Comparison of ENCODE assay signal across 26 cellular contexts in the genomic region with DNA sequence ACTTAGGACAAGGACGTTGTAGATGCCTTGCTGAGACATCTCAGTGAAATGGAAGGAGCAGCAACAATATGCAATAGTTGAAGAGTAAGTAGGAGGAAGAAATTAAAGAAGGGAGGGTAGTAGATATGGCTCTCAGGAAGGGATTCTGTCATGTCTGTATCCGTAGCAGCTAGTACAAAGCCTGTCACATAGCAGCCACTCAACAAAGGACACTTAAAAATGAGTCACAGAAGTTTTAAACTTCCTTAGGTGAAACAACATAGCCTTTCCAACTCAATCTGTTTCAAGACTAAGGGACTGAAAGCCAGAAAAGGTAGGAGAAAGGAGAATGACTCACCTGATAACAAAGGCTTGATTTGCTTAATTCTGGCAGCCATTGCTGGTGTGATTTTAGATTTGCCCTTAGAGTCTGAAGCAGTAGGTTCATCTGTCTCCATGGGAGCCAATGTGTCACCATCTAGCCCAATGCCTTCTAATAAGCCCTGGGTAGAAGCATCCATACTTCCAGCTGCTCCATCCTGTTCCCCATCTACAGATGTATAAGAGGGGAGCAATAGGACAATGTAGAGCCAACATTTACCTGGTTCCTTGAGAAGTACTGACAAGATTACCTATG.
A peak's percentile ranks its signal among the peaks of the same experiment; 100 is the strongest.
DNase-seq lines count a peak whose midpoint lies in the region; ATAC-seq, FAIRE-seq and TF ChIP-seq lines count a peak whose summit lies in the region.
"Had no signal": no experiment of that assay in that cellular context is flagged by ENCODE, and none has a peak within 500 bp of the region (broad histone marks: within the 10 kb centered on the region; RNA-seq: fewer than 3 reads in every experiment).

No MANE protein-coding gene starts in this region.

- TF ChIP-seq CTCF in glutamatergic neuron (IDR thresholded peaks at IDR 0.05; ENCODE audit: partially characterized antibody, unreplicated experiment): no peak

- H3K27me3 Mint-ChIP-seq in activated T-cell treated with anti-CD3 and anti-CD28 coated beads, Interleukin-2, amount 50 U/mL, for 24 hours: peaks cover 28% of the 10 kb centered on the region
- H3K27me3 Mint-ChIP-seq in activated naive CD8-positive, alpha-beta T cell: no peaks in the 10 kb centered on the region
- peaks cover 2% of the 10 kb centered on the region for H3K27me3 Mint-ChIP-seq in glutamatergic neuron (ENCODE audit: unreplicated experiment)
- H3K27me3 Mint-ChIP-seq: IgD-negative memory B cell, T-cell had no signal

- H3K36me3 Mint-ChIP-seq in activated T-cell treated with anti-CD3 and anti-CD28 coated beads, Interleukin-2, amount 50 U/mL, for 24 hours (ENCODE audit: low read depth): peaks cover 87% of the 10 kb centered on the region
- H3K36me3 Mint-ChIP-seq in activated naive CD8-positive, alpha-beta T cell: no peaks in the 10 kb centered on the region
- no peaks in the 10 kb centered on the region for H3K36me3 Mint-ChIP-seq in glutamatergic neuron (ENCODE audit: unreplicated experiment)
- H3K36me3 Mint-ChIP-seq: IgD-negative memory B cell had no signal

- FAIRE-seq in GM19239 (lab: Jason Lieb, UNC): peak; percentile 60
- FAIRE-seq: G401.6 had no signal

- peak overlapping the region; percentile 19 for H3K27ac Mint-ChIP-seq in activated T-cell treated with anti-CD3 and anti-CD28 coated beads, Interleukin-2, amount 50 U/mL, for 24 hours
- H3K27ac Mint-ChIP-seq in activated naive CD8-positive, alpha-beta T cell: peak overlapping the region; percentile 76
- peak overlapping the region; percentile 5 for H3K27ac Mint-ChIP-seq in glutamatergic neuron (ENCODE audit: unreplicated experiment)
- H3K27ac Mint-ChIP-seq: endodermal cell, IgD-negative memory B cell had no signal

- ATAC-seq in HG03039 (IDR thresholded peaks at IDR 0.05; ENCODE audit: unreplicated experiment): no peak
- ATAC-seq: gastrocnemius medialis, T-cell, upper lobe of right lung had no signal

- no peaks in the 10 kb centered on the region for H3K9me3 Mint-ChIP-seq in activated T-cell treated with anti-CD3 and anti-CD28 coated beads, Interleukin-2, amount 50 U/mL, for 24 hours
- no peaks in the 10 kb centered on the region for H3K9me3 Mint-ChIP-seq in activated naive CD8-positive, alpha-beta T cell (ENCODE audit: low read depth)
- no peaks in the 10 kb centered on the region for H3K9me3 Mint-ChIP-seq in glutamatergic neuron (ENCODE audit: unreplicated experiment)
- H3K9me3 Mint-ChIP-seq: IgD-negative memory B cell, neural crest cell, T-cell had no signal

- H3K4me1 Mint-ChIP-seq in activated T-cell treated with anti-CD3 and anti-CD28 coated beads, Interleukin-2, amount 50 U/mL, for 24 hours (ENCODE audit: low read depth): peaks cover 10% of the 10 kb centered on the region
- H3K4me1 Mint-ChIP-seq in activated naive CD8-positive, alpha-beta T cell (ENCODE audit: low read depth): peaks cover 6% of the 10 kb centered on the region
- H3K4me1 Mint-ChIP-seq in glutamatergic neuron (ENCODE audit: low read depth, unreplicated experiment): no peaks in the 10 kb centered on the region
- H3K4me1 Mint-ChIP-seq: endodermal cell, neural crest cell had no signal

- no peak for DNase-seq in activated T-cell treated with anti-CD3 and anti-CD28 coated beads, Interleukin-2, amount 50 U/mL, for 24 hours
- DNase-seq in activated T-cell treated with anti-CD3 and anti-CD28 coated beads for 4 hours: no peak
- DNase-seq in GM19239 (ENCODE audit: insufficient read length, low spot score): no peak
- DNase-seq in glutamatergic neuron: no peak
- DNase-seq in stimulated activated CD4-positive, alpha-beta T cell treated with anti-CD3 and anti-CD28 coated beads, Interleukin-15, amount 100 ng/mL, for 24 hours: no peak
- DNase-seq in HuH-7.5 (ENCODE audit: low spot score): no peak
- DNase-seq: ACHN; activated CD4-positive, alpha-beta T cell treated with anti-CD3 and anti-CD28 coated beads for 4 hours; activated gamma-delta T cell treated with Interleukin-2 at 50 U/mL for 16 hours; endodermal cell; gastrocnemius medialis; left cardiac atrium; NCI-H1092; NCI-H1694 treated with DMSO at 0.1 percent for 48 hours; NCI-H526 treated with DMSO at 0.1 percent for 48 hours; pancreas; Peyer's patch; retina; stimulated activated CD8-positive, alpha-beta memory T cell treated with anti-CD3 and anti-CD28 coated beads, Interleukin-4, amount 100 ng/mL, for 48 hours; T-cell; upper lobe of right lung had no signal

- H3K4me3 Mint-ChIP-seq in activated T-cell treated with anti-CD3 and anti-CD28 coated beads, Interleukin-2, amount 50 U/mL, for 24 hours: no peak overlapping the region
- no peak overlapping the region for H3K4me3 Mint-ChIP-seq in activated naive CD8-positive, alpha-beta T cell
- no peak overlapping the region for H3K4me3 Mint-ChIP-seq in glutamatergic neuron (ENCODE audit: unreplicated experiment)
- H3K4me3 Mint-ChIP-seq: endodermal cell, IgD-negative memory B cell, neural crest cell, T-cell had no signal

Comparison
In these comparisons a context has a peak if more than half of its experiments do, and no peak if none do; other contexts are left out.
1. H3K27ac Mint-ChIP-seq: peak in every context shown above with its lines; median percentile 76 in activated naive CD8-positive, alpha-beta T cell; 19 in activated T-cell treated with anti-CD3 and anti-CD28 coated beads, Interleukin-2, amount 50 U/mL, for 24 hours; 5 in glutamatergic neuron.